11 cellular contexts compared by ENCODE assay signal in genomic region chr3:7204848-7205156, GRCh38.
DNase-seq lines count a peak whose midpoint lies in the region; ATAC-seq lines count a peak whose summit lies in the region.
"Had no signal": no experiment of that assay in that cellular context is flagged by ENCODE, and none has a peak within 500 bp of the region (broad histone marks: within the 10 kb centered on the region; RNA-seq: fewer than 3 reads in every experiment).

No MANE protein-coding gene starts in this region.

- no peaks in the 10 kb centered on the region for H3K27me3 ChIP-seq in H7 (ENCODE audit: control insufficient read depth, insufficient read depth, low read length)

- peak; percentile 30 for ATAC-seq in GM19023 (IDR thresholded peaks at IDR 0.05; ENCODE audit: unreplicated experiment)
- ATAC-seq in HG02588 (IDR thresholded peaks at IDR 0.05; ENCODE audit: unreplicated experiment), result peak; percentile 30
- ATAC-seq in HG03354 (IDR thresholded peaks at IDR 0.05; ENCODE audit: poor library complexity, severe bottlenecking, unreplicated experiment), result peak; percentile 50
- peak; percentile 11 for ATAC-seq in left lobe of liver

- no peaks in the 10 kb centered on the region for H3K36me3 ChIP-seq in H7 (replicated peaks; ENCODE audit: control insufficient read depth, insufficient read depth, low read length)

- DNase-seq in left lobe of liver (ENCODE audit: low spot score) (no peak), middle frontal gyrus (ENCODE audit: extremely low spot score, low spot score) (no peak), SKM-1 treated with dmso at 0.1 percent for 144 hours (lab: John Stamatoyannopoulos, UW; ENCODE audit: unreplicated experiment) (no peak), globus pallidus (ENCODE audit: low spot score) (no peak), H7 (no peak)
- DNase-seq: activated CD4-positive, alpha-beta T cell treated with anti-CD3 and anti-CD28 coated beads, Interleukin-2, amount 50 U/mL, for 4 hours; GM23248; nucleus accumbens had no signal

- H3K4me3 ChIP-seq in H7 (ENCODE audit: insufficient read depth, low read depth, low read length), result no peak overlapping the region
- H3K4me3 ChIP-seq: GM23248 had no signal
